Comparison of ENCODE assay signal across 22 cellular contexts in the genomic region with DNA sequence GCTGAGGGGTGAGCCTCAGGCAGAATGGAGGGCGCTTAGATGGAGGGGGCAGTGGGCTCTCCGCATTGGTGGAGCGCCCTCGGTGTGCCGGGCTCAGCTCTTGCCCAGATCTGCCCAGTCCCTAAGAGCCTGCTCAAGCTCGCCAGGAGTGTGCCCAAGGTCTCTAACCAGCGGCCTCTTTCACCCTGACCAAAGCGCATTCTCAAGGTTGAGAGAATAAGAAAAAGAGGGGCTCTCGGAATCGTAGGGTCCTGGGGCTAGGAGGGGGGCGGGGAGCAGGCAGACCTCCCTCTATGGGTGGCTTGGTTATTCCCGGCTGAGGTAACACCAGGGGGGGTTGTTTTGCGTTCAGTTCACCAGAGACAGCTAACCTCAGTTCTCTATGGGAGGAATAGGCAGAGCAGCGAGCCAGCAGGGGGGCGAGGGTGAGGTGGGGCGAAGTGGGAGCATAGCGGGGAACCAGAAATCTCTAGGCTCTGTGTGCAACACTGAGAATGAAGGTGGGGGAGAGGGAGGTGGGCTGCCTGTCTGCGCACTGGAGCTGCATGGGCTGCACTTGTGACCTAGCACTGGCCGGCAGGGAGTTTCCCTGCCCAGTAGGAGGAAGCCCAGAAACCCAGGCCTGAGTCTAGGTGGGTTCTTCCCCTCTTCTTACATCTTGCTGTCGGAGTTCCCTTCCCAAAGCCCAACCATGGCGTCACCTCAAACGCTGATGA. TPM values are rescaled to one million over a fixed set of nuclear protein-coding genes. Genes with fewer than 3 reads are reported as not detected.
DNase-seq lines count a peak whose midpoint lies in the region; ATAC-seq and TF ChIP-seq lines count a peak whose summit lies in the region.
"Had no signal": no experiment of that assay in that cellular context is flagged by ENCODE, and none has a peak within 500 bp of the region (broad histone marks: within the 10 kb centered on the region; RNA-seq: fewer than 3 reads in every experiment).

No MANE protein-coding gene starts in this region.

- no peak overlapping the region for H2AFZ ChIP-seq in neural cell (ENCODE audit: low read depth, low read length)

- WGBS in HUES64 = 5% methylated on average over 21 of the region's 22 CpGs

- POLR2A ChIA-PET in CD8-positive, alpha-beta memory T cell (lab: Charles Lee) = no interaction called here

- no peaks in the 10 kb centered on the region for H3K36me3 ChIP-seq in CD8-positive, alpha-beta memory T cell (ENCODE audit: insufficient read depth, low read length)
- H3K36me3 ChIP-seq in HUES64 (ENCODE audit: insufficient read depth, low read length) (no peaks in the 10 kb centered on the region), neural cell (ENCODE audit: insufficient read depth, low read length) (no peaks in the 10 kb centered on the region)

- H3K4me3 Mint-ChIP-seq in CD8-positive, alpha-beta memory T cell = peak overlapping the region in 5 of 7 donors; percentile 36 to 77 (median 52)
- H3K4me3 Mint-ChIP-seq: activated CD4-positive, alpha-beta T cell treated with anti-CD3 and anti-CD28 coated beads, Interleukin-2, amount 10 ng/mL, durations not matched to agents 24 days and 14 days; T-helper 1 cell treated with Interleukin-12 subunit alpha and Interleukin-12 subunit beta and Interleukin-4 antibody, amounts not matched to agents 30 μg/mL and 1 μg/mL, for 36 hours had no signal

- TF ChIP-seq EP300 in neural cell (conservative IDR thresholded peaks at IDR 0.05; ENCODE audit: poor library complexity, severe bottlenecking) = no peak

- CTCF ChIA-PET in CD8-positive, alpha-beta memory T cell (lab: Charles Lee) = no interaction called here

- H3K27ac ChIP-seq in CD8-positive, alpha-beta memory T cell (ENCODE audit: low read depth, low read length) = no peak overlapping the region
- H3K27ac ChIP-seq in HUES64 (ENCODE audit: low read depth, low read length) (no peak overlapping the region), dorsolateral prefrontal cortex (peak overlapping the region in 29 of 59 donors; percentile 2 to 90 (median 74)), neural cell (ENCODE audit: low read length) (no peak overlapping the region)
- H3K27ac ChIP-seq: psoas muscle had no signal

- peaks cover 50 to 70% of the 10 kb centered on the region in 2 donors for H3K27me3 Mint-ChIP-seq in CD8-positive, alpha-beta memory T cell

- no peaks in the 10 kb centered on the region for H3K9me3 ChIP-seq in CD8-positive, alpha-beta memory T cell (ENCODE audit: low read length)
- H3K9me3 ChIP-seq in HUES64 (ENCODE audit: insufficient read depth, low read depth, low read length) (no peaks in the 10 kb centered on the region), neural cell (ENCODE audit: low read length) (no peaks in the 10 kb centered on the region)
- H3K9me3 ChIP-seq: psoas muscle had no signal

- DNase-seq in CD8-positive, alpha-beta memory T cell = no peak
- peak in 1 of 10 donors; percentile 46 for DNase-seq in dorsolateral prefrontal cortex
- no peak for DNase-seq in SK-N-DZ (ENCODE audit: low spot score)
- no peak for DNase-seq in KBM-7
- no peak for DNase-seq in activated T-cell treated with anti-CD3 and anti-CD28 coated beads, Interleukin-2, amount 50 U/mL, for 1 hour
- DNase-seq: activated CD4-positive, alpha-beta T cell treated with anti-CD3 and anti-CD28 coated beads, Interleukin-2, amount 10 ng/mL, durations not matched to agents 24 days and 14 days; activated T-cell treated with anti-CD3 and anti-CD28 coated beads, Interleukin-2, amount 50 U/mL, for 72 hours; AML-193; effector memory CD8-positive, alpha-beta T cell; Kasumi-1; NCI-H1694; psoas muscle; stimulated activated CD4-positive, alpha-beta T cell treated with anti-CD3 and anti-CD28 coated beads, Interleukin-15, amount 100 ng/mL, for 24 hours had no signal

- no peaks in the 10 kb centered on the region for H3F3A ChIP-seq in neural cell (ENCODE audit: insufficient read depth, low read length, poor library complexity, severe bottlenecking)

- no peak overlapping the region for H3K27ac Mint-ChIP-seq in CD8-positive, alpha-beta memory T cell
- H3K27ac Mint-ChIP-seq: activated CD4-positive, alpha-beta T cell treated with anti-CD3 and anti-CD28 coated beads, Interleukin-2, amount 10 ng/mL, durations not matched to agents 24 days and 14 days; activated T-cell treated with anti-CD3 and anti-CD28 coated beads, Interleukin-2, amount 50 U/mL, for 72 hours; effector memory CD8-positive, alpha-beta T cell had no signal

- intact Hi-C loops in dorsolateral prefrontal cortex (cut with DNase I) = loop anchor here (2.0 to 10.0 kb wide), 3 partner anchors 56 to 412 kb away; a partner anchor contains a TSS

- peak overlapping the region; percentile 72 for H3K4me2 ChIP-seq in neural cell (ENCODE audit: low read length)

- TF ChIP-seq RAD21 in neural cell (conservative IDR thresholded peaks at IDR 0.05) = no peak

- no peak overlapping the region for H3K4me3 ChIP-seq in CD8-positive, alpha-beta memory T cell (ENCODE audit: low read length)
- H3K4me3 ChIP-seq in HUES64 (ENCODE audit: low read length) (peak overlapping the region; percentile 54; the same call in 1 of the 2 replicates), dorsolateral prefrontal cortex (peak overlapping the region in 56 of 59 donors; percentile 53 to 89 (median 71)), neural cell (ENCODE audit: low read length) (peak overlapping the region; percentile 79)
- H3K4me3 ChIP-seq: GM12878 had no signal

- no peak for ATAC-seq in GM21381 (IDR thresholded peaks at IDR 0.05; ENCODE audit: unreplicated experiment)
- ATAC-seq: activated T-cell treated with anti-CD3 and anti-CD28 coated beads, Interleukin-2, amount 50 U/mL, for 72 hours; effector memory CD8-positive, alpha-beta T cell; GM12878; psoas muscle had no signal

- peaks cover 11 to 35% (median 13%) of the 10 kb centered on the region in 3 donors for H3K4me1 Mint-ChIP-seq in CD8-positive, alpha-beta memory T cell

- no peaks in the 10 kb centered on the region for H3K79me2 ChIP-seq in neural cell (replicated peaks; ENCODE audit: insufficient read depth, low read length)

- no peaks in the 10 kb centered on the region for H4K20me1 ChIP-seq in neural cell (ENCODE audit: insufficient read depth)

- H3K9ac ChIP-seq in HUES64 (ENCODE audit: low read depth, low read length) (no peak overlapping the region), neural cell (ENCODE audit: low read length) (peak overlapping the region; percentile 71)

- in situ Hi-C loops in KBM-7 (cut with MboI; ENCODE audit: low pct_unique_long_range_greater_than_20kb, low sequenced_read_pairs) = no loop called here

- peaks cover 6% of the 10 kb centered on the region for H3K4me1 ChIP-seq in CD8-positive, alpha-beta memory T cell (ENCODE audit: insufficient read depth, low read length)
- H3K4me1 ChIP-seq in HUES64 (ENCODE audit: insufficient read depth, low read length) = peaks cover 21% of the 10 kb centered on the region

- H3K9me3 Mint-ChIP-seq in CD8-positive, alpha-beta memory T cell = no peaks in the 10 kb centered on the region
- H3K9me3 Mint-ChIP-seq: activated CD4-positive, alpha-beta T cell treated with anti-CD3 and anti-CD28 coated beads, Interleukin-2, amount 10 ng/mL, durations not matched to agents 24 days and 14 days; activated T-cell treated with anti-CD3 and anti-CD28 coated beads, Interleukin-2, amount 50 U/mL, for 72 hours; effector memory CD8-positive, alpha-beta T cell; T-helper 1 cell treated with Interleukin-12 subunit alpha and Interleukin-12 subunit beta and Interleukin-4 antibody, amounts not matched to agents 30 μg/mL and 1 μg/mL, for 36 hours had no signal

- H3K27me3 ChIP-seq in CD8-positive, alpha-beta memory T cell (ENCODE audit: insufficient read depth, low read length, poor library complexity, severe bottlenecking) = peaks cover 36% of the 10 kb centered on the region
- H3K27me3 ChIP-seq in HUES64 (ENCODE audit: insufficient read depth, low read length) (peaks cover 100% of the 10 kb centered on the region), dorsolateral prefrontal cortex (peaks cover 0 to 19% (median 0%) of the 10 kb centered on the region in 45 donors), neural cell (ENCODE audit: insufficient read depth, low read depth, low read length) (peaks cover 59% of the 10 kb centered on the region)

- H3K9me2 ChIP-seq in neural cell (ENCODE audit: insufficient read depth, low read length) = no peaks in the 10 kb centered on the region

- TF ChIP-seq CTCF in dorsolateral prefrontal cortex (IDR thresholded peaks at IDR 0.05 in 54 of 56, conservative IDR thresholded peaks at IDR 0.05 in 2 of 56; ENCODE audit: low read depth in 1 of 56, partially characterized antibody in 56 of 56) (no peak), neural cell (IDR thresholded peaks at IDR 0.05; ENCODE audit: poor library complexity, severe bottlenecking) (no peak)

- H3K36me3 Mint-ChIP-seq in CD8-positive, alpha-beta memory T cell = no peaks in the 10 kb centered on the region

TF ChIP-seq in neural cell, 6 proteins besides CTCF, POLR2A, EP300 and RAD21 (continues in another document):
- TF ChIP-seq POLR2AphosphoS5 (IDR thresholded peaks at IDR 0.05) (no peak), SMC3 (conservative IDR thresholded peaks at IDR 0.05; ENCODE audit: poor library complexity) (no peak), EZH2 (IDR thresholded peaks at IDR 0.05; ENCODE audit: borderline replicate concordance, insufficient read depth, low read length, poor library complexity, severe bottlenecking) (no peak), MXI1 (conservative IDR thresholded peaks at IDR 0.05; ENCODE audit: poor library complexity, severe bottlenecking) (no peak), TAF1 (IDR thresholded peaks at IDR 0.05; ENCODE audit: low read depth) (no peak)

RNA-seq across cellular contexts. Expression of a gene that starts 3.0 kb away (rescaled TPM):
- not detected for total RNA-seq in CD8-positive, alpha-beta memory T cell
- 0.24 TPM for polyA plus RNA-seq in CD8-positive, alpha-beta memory T cell
- 0.40 TPM for polyA plus RNA-seq in HUES64 (2013, experiment 1 of 2)
- polyA plus RNA-seq in HUES64 (2013, experiment 2 of 2) = 0.51 TPM
- total RNA-seq in dorsolateral prefrontal cortex = 10 to 100 TPM in 79 of 120 experiments, 1 to 10 TPM in 41; 4.4 to 21.1 (median 11.1) TPM
- 1.4 and 1.8 TPM in 2 replicates for polyA plus RNA-seq in neural cell
- 1.9 and 2.4 TPM in 2 replicates for polyA minus RNA-seq in neural cell
- 17.8 and 23.5 TPM in 2 replicates for polyA plus RNA-seq in SK-N-DZ (2014; cell fraction: cytosol; rRNA removed)
- 29.9 and 41.7 TPM in 2 replicates for polyA plus RNA-seq in SK-N-DZ (2014; cell fraction: nucleus; rRNA removed)
- total RNA-seq: activated CD4-positive, alpha-beta T cell treated with anti-CD3 and anti-CD28 coated beads, Interleukin-2, amount 10 ng/mL, durations not matched to agents 24 days and 14 days; activated T-cell treated with anti-CD3 and anti-CD28 coated beads, Interleukin-2, amount 50 U/mL, for 72 hours; Daoy; fibroblast of villous mesenchyme; GM12878; mononuclear cell; RPMI7951 had no signal
- polyA plus RNA-seq: GM12878 had no signal

Comparison
In these comparisons a context has a peak if more than half of its experiments do, and no peak if none do; other contexts are left out.
1. RNA of a gene that starts 3.0 kb away (total RNA-seq): 4.4 to 21.1 TPM in dorsolateral prefrontal cortex; not detected in CD8-positive, alpha-beta memory T cell; every median in the first group is over 4 times any median in the second.